Comparison of ENCODE assay signal across 8 cellular contexts in genomic region chr1:230426246-230427101, GRCh38. TPM values are rescaled to one million over a fixed set of nuclear protein-coding genes. Genes with fewer than 3 reads are reported as not detected.
DNase-seq lines count a peak whose midpoint lies in the region; ATAC-seq, FAIRE-seq and TF ChIP-seq lines count a peak whose summit lies in the region.

Gene PGBD5 (minus strand): TSS chr1:230426332. CDS start chr1:230425928, 404 bp downstream.

- peak within 1 kb of the TSS; percentile 14 for H3K27ac Mint-ChIP-seq in activated naive CD4-positive, alpha-beta T cell treated with anti-CD3 and anti-CD28 coated beads, Interleukin-2, amount 50 U/mL, for 24 hours
- H3K27ac Mint-ChIP-seq in type B pancreatic cell: peak within 1 kb of the TSS; percentile 81

- H3K9me3 ChIP-seq in pancreas: no peaks in the 10 kb centered on the region

- H3K9me3 Mint-ChIP-seq in activated naive CD4-positive, alpha-beta T cell treated with anti-CD3 and anti-CD28 coated beads, Interleukin-2, amount 50 U/mL, for 24 hours: peaks cover 7% of the 10 kb centered on the region
- no peaks in the 10 kb centered on the region for H3K9me3 Mint-ChIP-seq in type B pancreatic cell

- peaks cover 15% of the 10 kb centered on the region for H3K4me1 Mint-ChIP-seq in activated naive CD4-positive, alpha-beta T cell treated with anti-CD3 and anti-CD28 coated beads, Interleukin-2, amount 50 U/mL, for 24 hours
- peaks cover 3% of the 10 kb centered on the region for H3K4me1 Mint-ChIP-seq in type B pancreatic cell (ENCODE audit: unreplicated experiment)

- ATAC-seq in GM21825 (IDR thresholded peaks at IDR 0.05; ENCODE audit: unreplicated experiment): peak; percentile 80
- peak; percentile 92 to 96 (median 95) for ATAC-seq in pancreas

- WGBS in pancreas, 2 donors: 2 to 8% methylated on average over 25 to 93 of the region's 93 CpGs

- peak within 1 kb of the TSS in 1 of 4 donors; percentile 50 for H3K27ac ChIP-seq in pancreas

- intact Hi-C loops in head of caudate nucleus (cut with DNase I): loop anchor here (10.0 kb wide), 1 partner anchor 72 kb away; no protein-coding TSS in a partner anchor
- intact Hi-C loops in pancreas (cut with DNase I): no loop called here

- DNase-seq in DMS79 treated with DMSO at 0.1 percent for 48 hours (lab: John Stamatoyannopoulos, UW) (peak; percentile 75), Kasumi-1 (lab: John Stamatoyannopoulos, UW) (peak; percentile 46 to 51), SHP77 (lab: John Stamatoyannopoulos, UW) (peak; percentile 71 to 83), head of caudate nucleus (peak in 41 of 42 donors; percentile 61 to 94 (median 87)), pancreas (peak; percentile 81 to 94 (median 90)), type B pancreatic cell (ENCODE audit: extremely low spot score, unreplicated experiment) (peak; percentile 88)

- no peaks in the 10 kb centered on the region for H3K27me3 ChIP-seq in pancreas

- peak within 1 kb of the TSS; percentile 40 to 70 (median 64) for H3K4me3 ChIP-seq in pancreas

- peaks cover 0 to 9% (median 8%) of the 10 kb centered on the region in 3 donors for H3K4me1 ChIP-seq in pancreas

- H3K4me3 Mint-ChIP-seq in activated naive CD4-positive, alpha-beta T cell treated with anti-CD3 and anti-CD28 coated beads, Interleukin-2, amount 50 U/mL, for 24 hours: peak within 1 kb of the TSS; percentile 72
- H3K4me3 Mint-ChIP-seq in type B pancreatic cell: peak within 1 kb of the TSS; percentile 86

- peaks cover 2% of the 10 kb centered on the region for H3K36me3 Mint-ChIP-seq in activated naive CD4-positive, alpha-beta T cell treated with anti-CD3 and anti-CD28 coated beads, Interleukin-2, amount 50 U/mL, for 24 hours
- no peaks in the 10 kb centered on the region for H3K36me3 Mint-ChIP-seq in type B pancreatic cell

- TF ChIP-seq CTCF in pancreas (IDR thresholded peaks at IDR 0.05) (no peak), type B pancreatic cell (conservative IDR thresholded peaks at IDR 0.05) (peak; percentile 48)

- H3K36me3 ChIP-seq in pancreas: no peaks in the 10 kb centered on the region

- no peak for FAIRE-seq in pancreas (lab: Jason Lieb, UNC)

- H3K27me3 Mint-ChIP-seq in activated naive CD4-positive, alpha-beta T cell treated with anti-CD3 and anti-CD28 coated beads, Interleukin-2, amount 50 U/mL, for 24 hours: peaks cover 54% of the 10 kb centered on the region
- peaks cover 55% of the 10 kb centered on the region for H3K27me3 Mint-ChIP-seq in type B pancreatic cell

RNA-seq across cellular contexts. Expression of gene PGBD5, which starts in this region (rescaled TPM):
- 10 to 100 TPM in 4 of 6 donors, 1 to 10 TPM in 2; 6.2 to 17.2 (median 13.3) TPM for total RNA-seq in pancreas
- polyA plus RNA-seq in pancreas: 1 to 10 TPM; 2.8 to 7.4 TPM
- 7.2 and 8.7 TPM in 2 replicates for total RNA-seq in type B pancreatic cell (ENCODE audit: low replicate concordance)
